11 cellular contexts compared by ENCODE assay signal in the genomic region with DNA sequence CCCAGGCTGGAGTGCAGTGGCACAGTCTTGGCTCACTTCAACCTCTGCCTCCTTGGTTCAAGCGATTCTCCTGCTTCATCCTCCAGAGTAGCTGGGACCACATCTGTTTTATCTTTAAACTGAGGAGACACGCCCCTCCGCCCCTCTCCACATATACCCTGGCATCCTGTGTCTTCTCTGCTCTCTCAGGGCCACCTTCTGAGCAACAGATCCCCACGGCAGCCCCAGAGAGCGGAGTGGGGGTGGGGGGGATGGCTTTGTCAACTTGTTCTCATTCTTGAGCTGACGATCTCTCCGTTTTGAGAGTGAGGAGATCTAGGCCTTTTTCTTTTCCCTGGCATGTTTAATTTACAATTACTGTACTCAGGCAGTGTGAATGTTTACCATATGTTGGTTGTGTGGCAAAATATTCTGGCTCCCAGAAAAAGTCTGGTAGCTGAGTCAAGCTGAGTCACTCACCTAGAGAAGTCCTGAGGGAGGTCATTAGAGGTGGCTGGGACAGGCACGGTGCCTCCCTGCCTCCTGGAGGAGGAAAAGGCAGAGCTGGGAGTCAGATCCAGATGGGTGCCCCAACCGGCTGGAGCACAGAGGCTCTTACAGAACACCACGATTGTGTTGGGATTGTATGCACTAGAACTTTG. TPM values are rescaled to one million over a fixed set of nuclear protein-coding genes. Genes with fewer than 3 reads are reported as not detected.
DNase-seq lines count a peak whose midpoint lies in the region; ATAC-seq, FAIRE-seq and TF ChIP-seq lines count a peak whose summit lies in the region.
"Had no signal": no experiment of that assay in that cellular context is flagged by ENCODE, and none has a peak within 500 bp of the region (broad histone marks: within the 10 kb centered on the region; RNA-seq: fewer than 3 reads in every experiment).

No MANE protein-coding gene starts in this region.

- H3K27me3 ChIP-seq in BLaER1, result no peaks in the 10 kb centered on the region

- H3K4me1 ChIP-seq in BLaER1, result peaks cover 66% of the 10 kb centered on the region

- H3K27me3 Mint-ChIP-seq in nephron (ENCODE audit: low read depth), result peaks cover 6% of the 10 kb centered on the region
- peaks cover 18% of the 10 kb centered on the region for H3K27me3 Mint-ChIP-seq in activated CD8-positive, alpha-beta T cell treated with anti-CD3 and anti-CD28 coated beads, Interleukin-2, amount 10 ng/mL, durations not matched to agents 7 days and 5 days (ENCODE audit: low read depth)

- H3K36me3 Mint-ChIP-seq in nephron (ENCODE audit: low read depth), result peaks cover 3% of the 10 kb centered on the region
- no peaks in the 10 kb centered on the region for H3K36me3 Mint-ChIP-seq in activated CD8-positive, alpha-beta T cell treated with anti-CD3 and anti-CD28 coated beads, Interleukin-2, amount 10 ng/mL, durations not matched to agents 7 days and 5 days (ENCODE audit: low read depth)

- POLR2A ChIA-PET in activated CD8-positive, alpha-beta T cell treated with anti-CD3 and anti-CD28 coated beads, Interleukin-2, amount 10 ng/mL, durations not matched to agents 7 days and 5 days (lab: Charles Lee), result no interaction called here

- H3K9me3 Mint-ChIP-seq in nephron, result no peaks in the 10 kb centered on the region
- no peaks in the 10 kb centered on the region for H3K9me3 Mint-ChIP-seq in activated CD8-positive, alpha-beta T cell treated with anti-CD3 and anti-CD28 coated beads, Interleukin-2, amount 10 ng/mL, durations not matched to agents 7 days and 5 days (ENCODE audit: insufficient read depth)

- H3K4me3 Mint-ChIP-seq in nephron, result no peak overlapping the region
- H3K4me3 Mint-ChIP-seq in activated CD8-positive, alpha-beta T cell treated with anti-CD3 and anti-CD28 coated beads, Interleukin-2, amount 10 ng/mL, durations not matched to agents 7 days and 5 days, result no peak overlapping the region
- H3K4me3 Mint-ChIP-seq: activated naive CD8-positive, alpha-beta T cell treated with anti-CD3 and anti-CD28 coated beads, Interleukin-2, amount 10 ng/mL, durations not matched to agents 7 days and 5 days had no signal

- no peak for ATAC-seq in activated CD8-positive, alpha-beta T cell treated with anti-CD3 and anti-CD28 coated beads, Interleukin-2, amount 10 ng/mL, durations not matched to agents 7 days and 5 days

- TF ChIP-seq CTCF in cardiac fibroblast (IDR thresholded peaks at IDR 0.05; ENCODE audit: low read depth, low read length) (no peak), nephron (IDR thresholded peaks at IDR 0.05; ENCODE audit: unreplicated experiment in 3 of 3) (no peak)

- no peak overlapping the region for H3K4me3 ChIP-seq in BLaER1
- H3K4me3 ChIP-seq in cardiac fibroblast (replicated peaks in 1 of 2; ENCODE audit: low read depth in 2 of 2, low read length in 2 of 2), result no peak overlapping the region

- FAIRE-seq in HTR-8/SVneo (lab: Jason Lieb, UNC), result no peak

- peak overlapping the region in 2 of 3 experiments; percentile 50 to 78 for H3K27ac Mint-ChIP-seq in nephron
- no peak overlapping the region for H3K27ac Mint-ChIP-seq in activated CD8-positive, alpha-beta T cell treated with anti-CD3 and anti-CD28 coated beads, Interleukin-2, amount 10 ng/mL, durations not matched to agents 7 days and 5 days

- DNase-seq in HTR-8/SVneo (ENCODE audit: insufficient read length, low spot score) (peak; percentile 73), cardiac fibroblast (ENCODE audit: low read depth in 2 of 2) (peak; percentile 46 to 74), inferior parietal cortex (ENCODE audit: extremely low spot score) (no peak), NCI-H1436 (lab: John Stamatoyannopoulos, UW) (no peak), T-helper 2 cell (no peak)
- DNase-seq in activated CD8-positive, alpha-beta T cell treated with anti-CD3 and anti-CD28 coated beads, Interleukin-2, amount 10 ng/mL, durations not matched to agents 7 days and 5 days, result no peak
- DNase-seq: activated naive CD8-positive, alpha-beta T cell treated with anti-CD3 and anti-CD28 coated beads, Interleukin-2, amount 10 ng/mL, durations not matched to agents 7 days and 5 days; glutamatergic neuron; NCI-H2227 treated with DMSO at 0.1 percent for 48 hours had no signal

- H4K20me1 ChIP-seq in BLaER1, result no peaks in the 10 kb centered on the region

- CTCF ChIA-PET in activated CD8-positive, alpha-beta T cell treated with anti-CD3 and anti-CD28 coated beads, Interleukin-2, amount 10 ng/mL, durations not matched to agents 7 days and 5 days (lab: Charles Lee), result no interaction called here

- H3K36me3 ChIP-seq in BLaER1, result no peaks in the 10 kb centered on the region

- no peaks in the 10 kb centered on the region for H3K9me3 ChIP-seq in BLaER1

- peak overlapping the region; percentile 10; the same call in 1 of the 2 replicates for H3K4me2 ChIP-seq in BLaER1

- H3K4me1 Mint-ChIP-seq in nephron, result peaks cover 25% of the 10 kb centered on the region
- H3K4me1 Mint-ChIP-seq in activated CD8-positive, alpha-beta T cell treated with anti-CD3 and anti-CD28 coated beads, Interleukin-2, amount 10 ng/mL, durations not matched to agents 7 days and 5 days (ENCODE audit: low read depth), result peaks cover 49% of the 10 kb centered on the region

- no peak overlapping the region for H3K9ac ChIP-seq in BLaER1

- H3K27ac ChIP-seq in BLaER1, result no peak overlapping the region

RNA-seq across cellular contexts. Expression of a gene that starts 19.5 kb away (rescaled TPM):
- 100 to 1,000 TPM; 257 to 263 TPM for total RNA-seq in activated CD8-positive, alpha-beta T cell treated with anti-CD3 and anti-CD28 coated beads, Interleukin-2, amount 10 ng/mL, durations not matched to agents 7 days and 5 days

Comparison
In these comparisons a context has a peak if more than half of its experiments do, and no peak if none do; other contexts are left out.
1. DNase-seq: peak in HTR-8/SVneo (single experiment) and cardiac fibroblast (2 of 2); none in inferior parietal cortex (single experiment), NCI-H1436 (single experiment), T-helper 2 cell (0 of 5) and activated CD8-positive, alpha-beta T cell treated with anti-CD3 and anti-CD28 coated beads, Interleukin-2, amount 10 ng/mL, durations not matched to agents 7 days and 5 days (single experiment).